Comparison of ENCODE assay signal across 17 cellular contexts in the genomic region with DNA sequence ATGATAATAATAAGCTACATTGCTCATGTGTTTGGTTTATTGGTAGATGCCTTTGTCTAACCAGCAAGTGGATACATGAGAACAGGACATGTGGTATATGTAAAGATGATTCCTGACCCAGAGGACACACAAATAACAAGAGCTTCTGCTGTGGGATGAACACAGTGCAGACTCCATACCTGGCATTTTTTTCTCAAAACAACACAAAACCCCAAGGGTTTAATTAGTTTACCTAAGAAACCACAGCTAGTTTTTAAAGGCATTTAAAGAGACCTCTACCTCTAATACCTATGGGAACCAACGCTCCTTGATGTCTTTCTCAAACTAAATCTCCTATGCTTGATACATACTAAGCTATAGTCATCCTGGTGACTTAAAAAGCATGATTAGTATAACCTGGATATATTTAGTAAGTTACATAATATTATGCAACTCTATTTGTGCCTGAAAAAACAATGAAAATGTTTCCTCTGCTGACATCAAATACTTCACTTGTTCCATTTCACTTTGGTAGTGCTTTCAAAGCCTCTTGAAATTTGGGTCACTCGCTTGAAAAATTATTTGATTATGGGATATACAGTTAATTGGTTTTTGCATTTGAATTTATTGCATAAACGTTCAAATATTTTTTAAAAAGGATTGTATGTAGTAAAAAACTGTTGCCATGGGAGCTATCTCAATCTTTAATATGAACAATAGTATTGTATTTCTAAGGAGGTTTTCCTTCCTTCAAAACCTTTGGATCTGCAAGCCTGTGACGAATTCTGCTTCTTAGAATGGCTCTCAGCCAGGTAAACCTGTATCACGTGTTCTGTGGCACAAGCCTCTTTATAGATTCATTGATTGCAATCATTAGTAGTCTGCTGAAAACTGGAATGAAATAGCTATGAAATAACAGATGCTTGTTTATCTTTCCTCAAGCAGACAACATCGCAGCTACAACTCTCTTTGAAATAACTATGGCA.
DNase-seq lines count a peak whose midpoint lies in the region; ATAC-seq, FAIRE-seq and TF ChIP-seq lines count a peak whose summit lies in the region.
"Had no signal": no experiment of that assay in that cellular context is flagged by ENCODE, and none has a peak within 500 bp of the region (broad histone marks: within the 10 kb centered on the region; RNA-seq: fewer than 3 reads in every experiment).

No MANE protein-coding gene starts in this region.

- no peak for TF ChIP-seq CTCF in fibroblast of pulmonary artery (IDR thresholded peaks at IDR 0.05; ENCODE audit: low read length, missing control alignments)

- H3K9me3 ChIP-seq in GM23248 (ENCODE audit: low read depth) (no peaks in the 10 kb centered on the region), adipocyte (ENCODE audit: control insufficient read depth, low read length) (no peaks in the 10 kb centered on the region)
- H3K9me3 ChIP-seq: A549 had no signal

- no peaks in the 10 kb centered on the region; the same call in 1 of the 2 replicates for H3K9me2 ChIP-seq in GM23248 (ENCODE audit: insufficient read depth)

- H3K27me3 ChIP-seq in GM23248 (replicated peaks; ENCODE audit: insufficient read depth) (no peaks in the 10 kb centered on the region), adipocyte (replicated peaks; ENCODE audit: control insufficient read depth, insufficient read depth, low read length) (no peaks in the 10 kb centered on the region)

- 87 to 89% methylated on average over 6 of the region's 6 CpGs for WGBS in GM23248 (ENCODE audit: low coverage in 1 of 2, low lambda C conversion rate in 2 of 2, missing lambda C conversion rate in 2 of 2), 2 experiments

- no peaks in the 10 kb centered on the region for H4K20me1 ChIP-seq in GM23248 (ENCODE audit: insufficient read depth)

- H3K9ac ChIP-seq in GM23248 (no peak overlapping the region), adipocyte (ENCODE audit: low read length) (no peak overlapping the region)

- DNase-seq in GM23248 (peak; percentile 10), adipocyte (ENCODE audit: low read depth) (peak; percentile 19), fibroblast of pulmonary artery (ENCODE audit: low read depth) (peak; percentile 45), pulmonary artery endothelial cell (ENCODE audit: low read depth, low spot score) (peak; percentile 29), middle frontal gyrus (ENCODE audit: extremely low spot score, low spot score) (no peak), HTR-8/SVneo (ENCODE audit: insufficient read length, low spot score) (no peak)
- DNase-seq: DND-41, GDM1, H7, NCI-H1105 treated with DMSO at 0.1 percent for 48 hours, NCI-H187, NCI-H774 had no signal

- in situ Hi-C loops in GM23248 (cut with MboI), result no loop called here

- no peak overlapping the region for H3K4me2 ChIP-seq in GM23248 (ENCODE audit: unreplicated experiment)
- H3K4me2 ChIP-seq: A549 had no signal

- ATAC-seq in HG03025 (IDR thresholded peaks at IDR 0.05; ENCODE audit: low FRiP score, unreplicated experiment), result no peak
- ATAC-seq: A549 had no signal

- FAIRE-seq in HTR-8/SVneo (lab: Jason Lieb, UNC), result no peak
- FAIRE-seq: A549, GM12891 had no signal

- H2AFZ ChIP-seq in GM23248, result no peak overlapping the region

- H3K4me1 ChIP-seq in GM23248 (ENCODE audit: insufficient read depth) (peaks cover 11% of the 10 kb centered on the region; the same call in 1 of the 2 replicates), adipocyte (ENCODE audit: control insufficient read depth, insufficient read depth, low read length) (no peaks in the 10 kb centered on the region)
- H3K4me1 ChIP-seq: A549 had no signal

- H3K36me3 ChIP-seq in GM23248 (ENCODE audit: low read depth) (no peaks in the 10 kb centered on the region), adipocyte (ENCODE audit: control insufficient read depth, insufficient read depth, low read length, severe bottlenecking) (no peaks in the 10 kb centered on the region)

- H3K4me3 ChIP-seq in GM23248, result no peak overlapping the region
- no peak overlapping the region for H3K4me3 ChIP-seq in adipocyte (ENCODE audit: low read length)
- no peak overlapping the region for H3K4me3 ChIP-seq in fibroblast of pulmonary artery (replicated peaks; ENCODE audit: low read depth, low read length)
- H3K4me3 ChIP-seq: A549 had no signal

- H3F3A ChIP-seq in GM23248 (ENCODE audit: insufficient read depth), result 0 out of 2 replicates have a peak, but pooled peaks cover 12% of the 10 kb centered on the region

- H3K79me2 ChIP-seq in GM23248 (ENCODE audit: insufficient read depth), result no peaks in the 10 kb centered on the region

- no peak overlapping the region for H3K27ac ChIP-seq in GM23248
- H3K27ac ChIP-seq: A549, C4-2B, RWPE1 had no signal

Comparison
In these comparisons a context has a peak if more than half of its experiments do, and no peak if none do; other contexts are left out.
1. DNase-seq: peak in GM23248 (single experiment), adipocyte (single experiment), fibroblast of pulmonary artery (single experiment) and pulmonary artery endothelial cell (single experiment); none in middle frontal gyrus (single experiment) and HTR-8/SVneo (single experiment).